ENCODE assay signal across 8 cellular contexts in genomic region chr1:113456967-113457366, GRCh38.
DNase-seq lines count a peak whose midpoint lies in the region; ATAC-seq and TF ChIP-seq lines count a peak whose summit lies in the region.

No MANE protein-coding gene starts in this region.

- no peak overlapping the region for H4K8ac ChIP-seq in IMR-90 (ENCODE audit: low read depth in 2 of 2, low read length in 2 of 2)

- H2BK120ac ChIP-seq in IMR-90 (ENCODE audit: low read depth, low read length) = peak overlapping the region; percentile 76; the same call in 1 of the 2 replicates

- CTCF ChIA-PET in IMR-90 (lab: Yijun Ruan, JAX) = no interaction called here

- dilution Hi-C loops in IMR-90 (cut with HindIII; ENCODE audit: low sequenced_read_pairs, unreplicated experiment) = no loop called here

- BruUV-seq in IMR-90 (replicated peaks; lab: Mats Ljungman, UMichigan) = no TSS peak

- intact Hi-C loops in IMR-90 (cut with micrococcal nuclease) = loop anchor here (10.0 kb wide), 1 partner anchor 218 kb away; no protein-coding TSS in a partner anchor
- intact Hi-C loops in breast epithelium (cut with DNase I; ENCODE audit: low total_unique reads) = no loop called here
- intact Hi-C loops in left lung (cut with DNase I) = no loop called here

- H3K14ac ChIP-seq in IMR-90 (replicated peaks; ENCODE audit: low read depth, low read length) = no peak overlapping the region

- no peak for TF ChIP-seq POLR2A in IMR-90 (IDR thresholded peaks at IDR 0.05; ENCODE audit: low read depth, low read length)
- no peak for TF ChIP-seq POLR2A in breast epithelium (IDR thresholded peaks at IDR 0.05)

- no peak overlapping the region for H2BK15ac ChIP-seq in IMR-90 (ENCODE audit: low read depth, low read length)

- H2BK5ac ChIP-seq in IMR-90 (ENCODE audit: low read depth, low read length, poor library complexity, severe bottlenecking) = peak overlapping the region; percentile 71

- peaks cover 11 to 19% of the 10 kb centered on the region in 2 experiments for H3K79me1 ChIP-seq in IMR-90 (ENCODE audit: low read depth in 1 of 2, low read length in 2 of 2)

- no peak overlapping the region for H2AK5ac ChIP-seq in IMR-90 (ENCODE audit: low read depth, low read length)

- POLR2A ChIA-PET in IMR-90 (lab: Charles Lee; ENCODE audit: unreplicated experiment) = no interaction called here

- H2BK20ac ChIP-seq in IMR-90 (ENCODE audit: low read depth, low read length) = no peak overlapping the region

- peak overlapping the region; percentile 52; the same call in 1 of the 2 replicates for H3K4me2 ChIP-seq in IMR-90 (ENCODE audit: low read depth, low read length)

- H4K20me1 ChIP-seq in IMR-90 (ENCODE audit: insufficient read depth, low read length) = no peaks in the 10 kb centered on the region

- H3K27me3 ChIP-seq in IMR-90 (ENCODE audit: control insufficient read depth, insufficient read depth, low read length) = no peaks in the 10 kb centered on the region
- no peaks in the 10 kb centered on the region for H3K27me3 ChIP-seq in breast epithelium
- H3K27me3 ChIP-seq in left lung = no peaks in the 10 kb centered on the region

- no peak overlapping the region for H3K56ac ChIP-seq in IMR-90 (ENCODE audit: extremely low read depth, insufficient read depth, low read length)

- peak; percentile 89 for DNase-seq in A172 (ENCODE audit: low spot score)
- peak; percentile 98 for DNase-seq in IMR-90
- peak in 1 of 2 donors; percentile 17 for DNase-seq in breast epithelium (ENCODE audit: low spot score in 2 of 2)
- no peak for DNase-seq in left lung
- no peak for DNase-seq in NCI-H187 (lab: John Stamatoyannopoulos, UW)
- no peak for DNase-seq in activated effector memory CD4-positive, alpha-beta T cell treated with Interleukin-2 at 50 U/mL for 16 hours
- no peak for DNase-seq in NCI-H2227 (lab: John Stamatoyannopoulos, UW; ENCODE audit: unreplicated experiment)

- no peak overlapping the region for H3K4me3 ChIP-seq in IMR-90 (ENCODE audit: insufficient read depth, low read depth, low read length)
- H3K4me3 ChIP-seq in breast epithelium = no peak overlapping the region
- H3K4me3 ChIP-seq in left lung = no peak overlapping the region

- no peak for TF ChIP-seq CTCF in IMR-90 (conservative IDR thresholded peaks at IDR 0.05; ENCODE audit: low read depth, low read length)
- TF ChIP-seq CTCF in breast epithelium (IDR thresholded peaks at IDR 0.05) = no peak
- no peak for TF ChIP-seq CTCF in left lung (IDR thresholded peaks at IDR 0.05)

- no peak overlapping the region for H3K4ac ChIP-seq in IMR-90 (ENCODE audit: low read depth, low read length)

- in situ Hi-C loops in IMR-90 (cut with MboI; ENCODE audit: low sequenced_read_pairs) = no loop called here

- WGBS in IMR-90 (ENCODE audit: extremely low coverage in 2 of 2, insufficient read length in 1 of 2), 2 experiments = no CpG with 5 or more reads among the region's 2 CpGs

- no peaks in the 10 kb centered on the region for H3K9me1 ChIP-seq in IMR-90 (ENCODE audit: insufficient read depth, low read length)

- H3K18ac ChIP-seq in IMR-90 (ENCODE audit: low read depth, low read length) = no peak overlapping the region

- H3K36me3 ChIP-seq in IMR-90 (ENCODE audit: control insufficient read depth, insufficient read depth, low read length) (no peaks in the 10 kb centered on the region), breast epithelium (no peaks in the 10 kb centered on the region), left lung (no peaks in the 10 kb centered on the region)

- H3K9me3 ChIP-seq in IMR-90 (ENCODE audit: control insufficient read depth, insufficient read depth, low read length) = peaks cover 2% of the 10 kb centered on the region; the same call in 1 of the 2 replicates
- H3K9me3 ChIP-seq in breast epithelium = no peaks in the 10 kb centered on the region
- H3K9me3 ChIP-seq in left lung = peaks cover 0 to 6% of the 10 kb centered on the region in 2 donors

- no peak overlapping the region for H3K23ac ChIP-seq in IMR-90 (ENCODE audit: low read depth, low read length)

- H4K91ac ChIP-seq in IMR-90 (ENCODE audit: insufficient read depth, low read depth, low read length) = no peak overlapping the region

- H2AFZ ChIP-seq in IMR-90 (replicated peaks; ENCODE audit: low read length, poor library complexity) = no peak overlapping the region

- no peak overlapping the region for H2AK9ac ChIP-seq in IMR-90 (replicated peaks; ENCODE audit: low read depth, low read length, poor library complexity)

- TF ChIP-seq RAD21 in IMR-90 (IDR thresholded peaks at IDR 0.05; ENCODE audit: low read length) = no peak

- H3K4me1 ChIP-seq in IMR-90 (ENCODE audit: control insufficient read depth, insufficient read depth, low read length) (peaks cover 2% of the 10 kb centered on the region), breast epithelium (peaks cover 0 to 5% of the 10 kb centered on the region in 2 donors), left lung (peaks cover 0 to 22% of the 10 kb centered on the region in 2 donors)

- no peak overlapping the region for H3K9ac ChIP-seq in IMR-90 (ENCODE audit: low read depth, low read length)

- H3K27ac ChIP-seq in IMR-90 (ENCODE audit: insufficient read depth, low read length) (no peak overlapping the region), breast epithelium (peak overlapping the region; percentile 43 to 60), left lung (no peak overlapping the region)

- peak; percentile 96 for ATAC-seq in IMR-90 (ENCODE audit: low read depth)
- peak; percentile 87 for ATAC-seq in left lung
- ATAC-seq in HG03039 (IDR thresholded peaks at IDR 0.05; ENCODE audit: unreplicated experiment) = no peak

- no peak overlapping the region for H4K5ac ChIP-seq in IMR-90 (ENCODE audit: low read depth, low read length)

TF ChIP-seq in IMR-90, 13 proteins besides CTCF, POLR2A, EP300 and RAD21:
- TF ChIP-seq FOS (IDR thresholded peaks at IDR 0.05; ENCODE audit: low read depth, low read length) = peak; percentile 90
- TF ChIP-seq RFX5 (IDR thresholded peaks at IDR 0.05; ENCODE audit: low read depth, low read length) = no peak
- no peak for TF ChIP-seq ELK1 (IDR thresholded peaks at IDR 0.05; ENCODE audit: borderline replicate concordance, low read depth, low read length)
- no peak for TF ChIP-seq SMC3 (IDR thresholded peaks at IDR 0.05; ENCODE audit: low read depth, low read length)
- TF ChIP-seq CEBPB (IDR thresholded peaks at IDR 0.05; ENCODE audit: low read depth, low read length) = no peak
- TF ChIP-seq RCOR1 (IDR thresholded peaks at IDR 0.05; ENCODE audit: insufficient replicate concordance, low read length) = peak; percentile 51
- TF ChIP-seq MXI1 (IDR thresholded peaks at IDR 0.05; ENCODE audit: borderline replicate concordance, low read depth, low read length) = 0 out of 2 replicates have a peak, but pooled peaks have one; percentile 22

Comparison
In these comparisons a context has a peak if more than half of its experiments do, and no peak if none do; other contexts are left out.
1. DNase-seq: peak in A172 (single experiment) and IMR-90 (single experiment); none in left lung (0 of 2), NCI-H187 (0 of 2), activated effector memory CD4-positive, alpha-beta T cell treated with Interleukin-2 at 50 U/mL for 16 hours (single experiment) and NCI-H2227 (single experiment).
2. H3K27ac ChIP-seq: peak in breast epithelium (2 of 2); none in IMR-90 (single experiment) and left lung (0 of 2).